ENCODE assay signal across 2 cellular contexts in the genomic region with DNA sequence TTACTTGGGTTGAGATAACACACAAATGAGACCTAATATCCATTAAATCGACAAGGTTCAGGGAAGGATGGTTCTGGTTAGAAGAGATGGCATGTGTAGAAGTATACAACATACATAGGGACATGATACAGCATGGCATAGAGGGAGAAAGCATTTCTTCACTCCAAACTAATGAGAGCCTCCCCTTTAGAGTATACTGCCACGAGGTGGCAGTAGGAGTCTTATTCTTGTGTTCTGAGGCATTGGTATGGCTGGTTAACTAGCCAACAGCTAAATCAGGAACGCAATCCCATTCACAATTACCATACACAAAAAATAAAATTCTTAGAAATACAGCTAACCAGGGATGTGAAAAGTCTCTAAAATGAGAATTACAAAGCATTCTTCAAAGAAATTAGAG.
TF ChIP-seq lines count a peak whose summit lies in the region.

No MANE protein-coding gene starts in this region.

TF ChIP-seq in GM23338, 12 proteins besides CTCF, POLR2A, EP300 and RAD21 (continued from another document):
- TF ChIP-seq, protein P1, sequence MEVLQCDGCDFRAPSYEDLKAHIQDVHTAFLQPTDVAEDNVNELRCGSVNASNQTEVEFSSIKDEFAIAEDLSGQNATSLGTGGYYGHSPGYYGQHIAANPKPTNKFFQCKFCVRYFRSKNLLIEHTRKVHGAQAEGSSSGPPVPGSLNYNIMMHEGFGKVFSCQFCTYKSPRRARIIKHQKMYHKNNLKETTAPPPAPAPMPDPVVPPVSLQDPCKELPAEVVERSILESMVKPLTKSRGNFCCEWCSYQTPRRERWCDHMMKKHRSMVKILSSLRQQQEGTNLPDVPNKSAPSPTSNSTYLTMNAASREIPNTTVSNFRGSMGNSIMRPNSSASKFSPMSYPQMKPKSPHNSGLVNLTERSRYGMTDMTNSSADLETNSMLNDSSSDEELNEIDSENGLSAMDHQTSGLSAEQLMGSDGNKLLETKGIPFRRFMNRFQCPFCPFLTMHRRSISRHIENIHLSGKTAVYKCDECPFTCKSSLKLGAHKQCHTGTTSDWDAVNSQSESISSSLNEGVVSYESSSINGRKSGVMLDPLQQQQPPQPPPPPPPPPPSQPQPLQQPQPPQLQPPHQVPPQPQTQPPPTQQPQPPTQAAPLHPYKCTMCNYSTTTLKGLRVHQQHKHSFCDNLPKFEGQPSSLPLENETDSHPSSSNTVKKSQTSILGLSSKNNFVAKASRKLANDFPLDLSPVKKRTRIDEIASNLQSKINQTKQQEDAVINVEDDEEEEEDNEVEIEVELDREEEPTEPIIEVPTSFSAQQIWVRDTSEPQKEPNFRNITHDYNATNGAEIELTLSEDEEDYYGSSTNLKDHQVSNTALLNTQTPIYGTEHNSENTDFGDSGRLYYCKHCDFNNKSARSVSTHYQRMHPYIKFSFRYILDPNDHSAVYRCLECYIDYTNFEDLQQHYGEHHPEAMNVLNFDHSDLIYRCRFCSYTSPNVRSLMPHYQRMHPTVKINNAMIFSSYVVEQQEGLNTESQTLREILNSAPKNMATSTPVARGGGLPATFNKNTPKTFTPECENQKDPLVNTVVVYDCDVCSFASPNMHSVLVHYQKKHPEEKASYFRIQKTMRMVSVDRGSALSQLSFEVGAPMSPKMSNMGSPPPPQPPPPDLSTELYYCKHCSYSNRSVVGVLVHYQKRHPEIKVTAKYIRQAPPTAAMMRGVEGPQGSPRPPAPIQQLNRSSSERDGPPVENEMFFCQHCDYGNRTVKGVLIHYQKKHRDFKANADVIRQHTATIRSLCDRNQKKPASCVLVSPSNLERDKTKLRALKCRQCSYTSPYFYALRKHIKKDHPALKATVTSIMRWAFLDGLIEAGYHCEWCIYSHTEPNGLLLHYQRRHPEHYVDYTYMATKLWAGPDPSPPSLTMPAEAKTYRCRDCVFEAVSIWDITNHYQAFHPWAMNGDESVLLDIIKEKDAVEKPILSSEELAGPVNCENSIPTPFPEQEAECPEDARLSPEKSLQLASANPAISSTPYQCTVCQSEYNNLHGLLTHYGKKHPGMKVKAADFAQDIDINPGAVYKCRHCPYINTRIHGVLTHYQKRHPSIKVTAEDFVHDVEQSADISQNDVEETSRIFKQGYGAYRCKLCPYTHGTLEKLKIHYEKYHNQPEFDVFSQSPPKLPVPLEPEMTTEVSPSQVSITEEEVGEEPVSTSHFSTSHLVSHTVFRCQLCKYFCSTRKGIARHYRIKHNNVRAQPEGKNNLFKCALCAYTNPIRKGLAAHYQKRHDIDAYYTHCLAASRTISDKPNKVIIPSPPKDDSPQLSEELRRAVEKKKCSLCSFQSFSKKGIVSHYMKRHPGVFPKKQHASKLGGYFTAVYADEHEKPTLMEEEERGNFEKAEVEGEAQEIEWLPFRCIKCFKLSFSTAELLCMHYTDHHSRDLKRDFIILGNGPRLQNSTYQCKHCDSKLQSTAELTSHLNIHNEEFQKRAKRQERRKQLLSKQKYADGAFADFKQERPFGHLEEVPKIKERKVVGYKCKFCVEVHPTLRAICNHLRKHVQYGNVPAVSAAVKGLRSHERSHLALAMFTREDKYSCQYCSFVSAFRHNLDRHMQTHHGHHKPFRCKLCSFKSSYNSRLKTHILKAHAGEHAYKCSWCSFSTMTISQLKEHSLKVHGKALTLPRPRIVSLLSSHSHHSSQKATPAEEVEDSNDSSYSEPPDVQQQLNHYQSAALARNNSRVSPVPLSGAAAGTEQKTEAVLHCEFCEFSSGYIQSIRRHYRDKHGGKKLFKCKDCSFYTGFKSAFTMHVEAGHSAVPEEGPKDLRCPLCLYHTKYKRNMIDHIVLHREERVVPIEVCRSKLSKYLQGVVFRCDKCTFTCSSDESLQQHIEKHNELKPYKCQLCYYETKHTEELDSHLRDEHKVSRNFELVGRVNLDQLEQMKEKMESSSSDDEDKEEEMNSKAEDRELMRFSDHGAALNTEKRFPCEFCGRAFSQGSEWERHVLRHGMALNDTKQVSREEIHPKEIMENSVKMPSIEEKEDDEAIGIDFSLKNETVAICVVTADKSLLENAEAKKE (CRISPR knock-in tag; IDR thresholded peaks at IDR 0.05): no peak
- TF ChIP-seq, protein P2, sequence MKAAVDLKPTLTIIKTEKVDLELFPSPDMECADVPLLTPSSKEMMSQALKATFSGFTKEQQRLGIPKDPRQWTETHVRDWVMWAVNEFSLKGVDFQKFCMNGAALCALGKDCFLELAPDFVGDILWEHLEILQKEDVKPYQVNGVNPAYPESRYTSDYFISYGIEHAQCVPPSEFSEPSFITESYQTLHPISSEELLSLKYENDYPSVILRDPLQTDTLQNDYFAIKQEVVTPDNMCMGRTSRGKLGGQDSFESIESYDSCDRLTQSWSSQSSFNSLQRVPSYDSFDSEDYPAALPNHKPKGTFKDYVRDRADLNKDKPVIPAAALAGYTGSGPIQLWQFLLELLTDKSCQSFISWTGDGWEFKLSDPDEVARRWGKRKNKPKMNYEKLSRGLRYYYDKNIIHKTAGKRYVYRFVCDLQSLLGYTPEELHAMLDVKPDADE (IDR thresholded peaks at IDR 0.05): no peak
- TF ChIP-seq REST (IDR thresholded peaks at IDR 0.05; ENCODE audit: unreplicated experiment): no peak
- TF ChIP-seq EZH2phosphoT487 (IDR thresholded peaks at IDR 0.05; ENCODE audit: unreplicated experiment): no peak

TF ChIP-seq in HepG2, 621 proteins besides CTCF, POLR2A, EP300 and RAD21 (continued from another document):
- TF ChIP-seq, protein P3, sequence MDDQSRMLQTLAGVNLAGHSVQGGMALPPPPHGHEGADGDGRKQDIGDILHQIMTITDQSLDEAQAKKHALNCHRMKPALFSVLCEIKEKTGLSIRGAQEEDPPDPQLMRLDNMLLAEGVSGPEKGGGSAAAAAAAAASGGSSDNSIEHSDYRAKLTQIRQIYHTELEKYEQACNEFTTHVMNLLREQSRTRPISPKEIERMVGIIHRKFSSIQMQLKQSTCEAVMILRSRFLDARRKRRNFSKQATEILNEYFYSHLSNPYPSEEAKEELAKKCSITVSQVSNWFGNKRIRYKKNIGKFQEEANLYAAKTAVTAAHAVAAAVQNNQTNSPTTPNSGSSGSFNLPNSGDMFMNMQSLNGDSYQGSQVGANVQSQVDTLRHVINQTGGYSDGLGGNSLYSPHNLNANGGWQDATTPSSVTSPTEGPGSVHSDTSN (CRISPR knock-in tag; IDR thresholded peaks at IDR 0.05; ENCODE audit: borderline replicate concordance): no peak
- TF ChIP-seq ZNF646 (CRISPR knock-in tag; IDR thresholded peaks at IDR 0.05) (no peak), ZNF296 (CRISPR knock-in tag; conservative IDR thresholded peaks at IDR 0.05) (no peak), ZNF501 (CRISPR knock-in tag; IDR thresholded peaks at IDR 0.05) (no peak), SALL1 (CRISPR knock-in tag; IDR thresholded peaks at IDR 0.05) (no peak), ZNF737 (CRISPR knock-in tag; IDR thresholded peaks at IDR 0.05; ENCODE audit: borderline replicate concordance) (no peak), ZFP37 (CRISPR knock-in tag; IDR thresholded peaks at IDR 0.05; ENCODE audit: borderline replicate concordance) (no peak), MAZ (IDR thresholded peaks at IDR 0.05; ENCODE audit: borderline replicate concordance, low read depth, low read length) (no peak), MAZ (CRISPR knock-in tag; IDR thresholded peaks at IDR 0.05; ENCODE audit: low read depth) (no peak), STAG1 (CRISPR knock-in tag; IDR thresholded peaks at IDR 0.05) (peak; percentile 77), MTA1 (CRISPR knock-in tag; IDR thresholded peaks at IDR 0.05; ENCODE audit: borderline replicate concordance) (no peak), TEF (CRISPR knock-in tag; IDR thresholded peaks at IDR 0.05) (no peak), ZNF124 (CRISPR knock-in tag; IDR thresholded peaks at IDR 0.05) (no peak), SMC3 (IDR thresholded peaks at IDR 0.05; ENCODE audit: low read length) (peak; percentile 60; the same call in 1 of the 2 replicates)
- TF ChIP-seq, protein P4, sequence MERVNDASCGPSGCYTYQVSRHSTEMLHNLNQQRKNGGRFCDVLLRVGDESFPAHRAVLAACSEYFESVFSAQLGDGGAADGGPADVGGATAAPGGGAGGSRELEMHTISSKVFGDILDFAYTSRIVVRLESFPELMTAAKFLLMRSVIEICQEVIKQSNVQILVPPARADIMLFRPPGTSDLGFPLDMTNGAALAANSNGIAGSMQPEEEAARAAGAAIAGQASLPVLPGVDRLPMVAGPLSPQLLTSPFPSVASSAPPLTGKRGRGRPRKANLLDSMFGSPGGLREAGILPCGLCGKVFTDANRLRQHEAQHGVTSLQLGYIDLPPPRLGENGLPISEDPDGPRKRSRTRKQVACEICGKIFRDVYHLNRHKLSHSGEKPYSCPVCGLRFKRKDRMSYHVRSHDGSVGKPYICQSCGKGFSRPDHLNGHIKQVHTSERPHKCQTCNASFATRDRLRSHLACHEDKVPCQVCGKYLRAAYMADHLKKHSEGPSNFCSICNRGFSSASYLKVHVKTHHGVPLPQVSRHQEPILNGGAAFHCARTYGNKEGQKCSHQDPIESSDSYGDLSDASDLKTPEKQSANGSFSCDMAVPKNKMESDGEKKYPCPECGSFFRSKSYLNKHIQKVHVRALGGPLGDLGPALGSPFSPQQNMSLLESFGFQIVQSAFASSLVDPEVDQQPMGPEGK (CRISPR knock-in tag; IDR thresholded peaks at IDR 0.05): no peak
